ENCODE assay signal across 8 cellular contexts in the genomic region with DNA sequence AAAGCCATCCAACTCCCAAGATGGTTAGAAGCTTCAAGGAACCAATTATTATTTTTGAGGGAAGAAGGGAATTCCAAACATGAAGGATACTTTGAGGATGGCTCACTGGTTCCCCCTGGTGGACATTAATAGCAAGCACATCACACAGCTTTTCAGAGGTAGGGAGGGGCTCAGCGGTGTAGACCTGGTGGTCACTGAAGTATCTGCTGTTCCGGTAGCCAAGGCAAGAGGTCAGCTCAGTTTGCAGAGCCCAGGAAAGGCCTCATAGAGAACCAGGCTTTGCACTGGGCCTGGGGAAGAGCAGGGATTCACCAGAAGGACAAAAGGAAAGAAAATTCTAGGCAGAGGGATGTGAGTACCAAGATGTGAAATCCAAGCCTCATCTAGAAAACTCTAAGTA.
A peak's percentile ranks its signal among the peaks of the same experiment; 100 is the strongest.
DNase-seq lines count a peak whose midpoint lies in the region; ATAC-seq and TF ChIP-seq lines count a peak whose summit lies in the region.

No MANE protein-coding gene starts in this region.

- no peaks in the 10 kb centered on the region for H3K9me3 ChIP-seq in RWPE2 (ENCODE audit: severe bottlenecking)

- no peaks in the 10 kb centered on the region for H3K36me3 ChIP-seq in RWPE2 (ENCODE audit: low read depth)

- no peak overlapping the region for H3K27ac ChIP-seq in RWPE2 (ENCODE audit: poor library complexity, severe bottlenecking)

- H3K4me3 ChIP-seq in RWPE2 (ENCODE audit: severe bottlenecking) (no peak overlapping the region), fibroblast of pulmonary artery (replicated peaks; ENCODE audit: low read depth, low read length) (no peak overlapping the region), retinal pigment epithelial cell (ENCODE audit: low read length) (no peak overlapping the region)

- H3K27me3 ChIP-seq in RWPE2 (ENCODE audit: insufficient read depth, poor library complexity, severe bottlenecking), result no peaks in the 10 kb centered on the region

- TF ChIP-seq CTCF in RWPE2 (IDR thresholded peaks at IDR 0.05; ENCODE audit: poor library complexity, severe bottlenecking) (peak; percentile 90), fibroblast of pulmonary artery (IDR thresholded peaks at IDR 0.05; ENCODE audit: low read length, missing control alignments) (peak; percentile 90), retinal pigment epithelial cell (conservative IDR thresholded peaks at IDR 0.05; ENCODE audit: low read depth, low read length) (peak; percentile 95)

- H3K4me1 ChIP-seq in RWPE2 (ENCODE audit: insufficient read depth, poor library complexity, severe bottlenecking), result peaks cover 10% of the 10 kb centered on the region

- DNase-seq in NCI-H510A treated with DMSO at 0.1 percent for 48 hours (lab: John Stamatoyannopoulos, UW) (peak; percentile 63), NCI-H510A (lab: John Stamatoyannopoulos, UW) (no peak), RWPE2 (ENCODE audit: low spot score) (no peak), fibroblast of pulmonary artery (ENCODE audit: low read depth) (peak; percentile 57), retinal pigment epithelial cell (ENCODE audit: low read depth) (no peak)
- DNase-seq in effector CD8-positive, alpha-beta T cell (lab: John Stamatoyannopoulos, UW), result no peak

- peak; percentile 59 for ATAC-seq in HG02981 (IDR thresholded peaks at IDR 0.05; ENCODE audit: unreplicated experiment)
- ATAC-seq in RWPE2 (ENCODE audit: low read depth), result peak; percentile 42; the same call in 1 of the 3 replicates
- ATAC-seq in HG02642 (IDR thresholded peaks at IDR 0.05; ENCODE audit: poor library complexity, unreplicated experiment), result no peak

Comparison
In these comparisons a context has a peak if more than half of its experiments do, and no peak if none do; other contexts are left out.
1. DNase-seq: peak in NCI-H510A treated with DMSO at 0.1 percent for 48 hours (single experiment) and fibroblast of pulmonary artery (single experiment); none in NCI-H510A (single experiment), RWPE2 (single experiment), retinal pigment epithelial cell (single experiment) and effector CD8-positive, alpha-beta T cell (single experiment).
2. Peak in every context shown above with its lines, with median percentiles within 50 percentile points of each other: CTCF ChIP-seq.